Comparison of ENCODE assay signal across 1 cellular context in the genomic region with DNA sequence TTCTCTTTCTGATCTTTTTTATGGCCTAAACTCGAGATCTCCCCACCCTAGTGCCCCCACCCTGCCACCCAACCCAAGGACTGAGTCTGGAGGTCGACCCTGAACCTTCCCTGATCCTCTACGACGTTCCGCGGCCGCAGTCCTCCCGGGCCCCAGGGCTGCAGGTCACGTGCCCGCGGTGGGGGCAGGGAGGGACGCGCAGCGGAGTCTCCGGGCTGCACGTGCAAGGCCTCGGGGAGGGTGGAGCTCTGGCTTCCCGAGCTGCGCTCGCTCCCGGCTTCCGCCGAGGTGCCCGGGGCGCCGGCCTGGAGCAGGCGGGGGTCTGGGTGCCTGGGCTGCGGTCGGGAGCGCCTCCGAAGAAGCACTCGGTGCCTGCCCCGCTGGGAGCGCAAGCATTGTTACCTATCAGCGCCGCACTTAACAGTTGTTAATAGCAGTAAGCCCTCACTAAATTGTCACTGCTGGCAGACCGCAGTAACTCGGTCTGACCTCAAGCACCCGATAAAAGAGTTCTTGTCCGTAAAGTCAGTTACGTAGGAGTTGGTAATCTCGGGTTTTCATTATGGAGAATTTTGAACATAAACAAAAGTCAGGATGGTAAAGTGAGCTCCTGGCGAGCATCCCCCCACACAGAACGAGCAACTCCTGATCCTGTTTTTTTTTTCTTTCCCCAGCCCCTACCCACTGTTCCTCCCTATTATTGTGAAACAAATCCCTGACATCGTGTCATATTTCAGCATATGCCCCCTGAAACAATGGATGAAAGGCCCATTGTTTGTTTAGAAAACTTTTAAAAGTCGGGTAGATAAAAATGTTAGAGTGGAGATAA.
A peak's percentile ranks its signal among the peaks of the same experiment; 100 is the strongest.
TF ChIP-seq lines count a peak whose summit lies in the region.

No MANE protein-coding gene starts in this region.

TF ChIP-seq in HepG2, 621 proteins besides CTCF, POLR2A, EP300 and RAD21 (continued from another document and continues in another):
- TF ChIP-seq, protein P1, sequence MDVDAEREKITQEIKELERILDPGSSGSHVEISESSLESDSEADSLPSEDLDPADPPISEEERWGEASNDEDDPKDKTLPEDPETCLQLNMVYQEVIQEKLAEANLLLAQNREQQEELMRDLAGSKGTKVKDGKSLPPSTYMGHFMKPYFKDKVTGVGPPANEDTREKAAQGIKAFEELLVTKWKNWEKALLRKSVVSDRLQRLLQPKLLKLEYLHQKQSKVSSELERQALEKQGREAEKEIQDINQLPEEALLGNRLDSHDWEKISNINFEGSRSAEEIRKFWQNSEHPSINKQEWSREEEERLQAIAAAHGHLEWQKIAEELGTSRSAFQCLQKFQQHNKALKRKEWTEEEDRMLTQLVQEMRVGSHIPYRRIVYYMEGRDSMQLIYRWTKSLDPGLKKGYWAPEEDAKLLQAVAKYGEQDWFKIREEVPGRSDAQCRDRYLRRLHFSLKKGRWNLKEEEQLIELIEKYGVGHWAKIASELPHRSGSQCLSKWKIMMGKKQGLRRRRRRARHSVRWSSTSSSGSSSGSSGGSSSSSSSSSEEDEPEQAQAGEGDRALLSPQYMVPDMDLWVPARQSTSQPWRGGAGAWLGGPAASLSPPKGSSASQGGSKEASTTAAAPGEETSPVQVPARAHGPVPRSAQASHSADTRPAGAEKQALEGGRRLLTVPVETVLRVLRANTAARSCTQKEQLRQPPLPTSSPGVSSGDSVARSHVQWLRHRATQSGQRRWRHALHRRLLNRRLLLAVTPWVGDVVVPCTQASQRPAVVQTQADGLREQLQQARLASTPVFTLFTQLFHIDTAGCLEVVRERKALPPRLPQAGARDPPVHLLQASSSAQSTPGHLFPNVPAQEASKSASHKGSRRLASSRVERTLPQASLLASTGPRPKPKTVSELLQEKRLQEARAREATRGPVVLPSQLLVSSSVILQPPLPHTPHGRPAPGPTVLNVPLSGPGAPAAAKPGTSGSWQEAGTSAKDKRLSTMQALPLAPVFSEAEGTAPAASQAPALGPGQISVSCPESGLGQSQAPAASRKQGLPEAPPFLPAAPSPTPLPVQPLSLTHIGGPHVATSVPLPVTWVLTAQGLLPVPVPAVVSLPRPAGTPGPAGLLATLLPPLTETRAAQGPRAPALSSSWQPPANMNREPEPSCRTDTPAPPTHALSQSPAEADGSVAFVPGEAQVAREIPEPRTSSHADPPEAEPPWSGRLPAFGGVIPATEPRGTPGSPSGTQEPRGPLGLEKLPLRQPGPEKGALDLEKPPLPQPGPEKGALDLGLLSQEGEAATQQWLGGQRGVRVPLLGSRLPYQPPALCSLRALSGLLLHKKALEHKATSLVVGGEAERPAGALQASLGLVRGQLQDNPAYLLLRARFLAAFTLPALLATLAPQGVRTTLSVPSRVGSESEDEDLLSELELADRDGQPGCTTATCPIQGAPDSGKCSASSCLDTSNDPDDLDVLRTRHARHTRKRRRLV (CRISPR knock-in tag; IDR thresholded peaks at IDR 0.05), result peak; percentile 64; the same call in 1 of the 2 replicates
- TF ChIP-seq ZFP82 (CRISPR knock-in tag; IDR thresholded peaks at IDR 0.05; ENCODE audit: borderline replicate concordance) (0 out of 2 replicates have a peak, but pooled peaks have one; percentile 69), U2AF2 (IDR thresholded peaks at IDR 0.05; ENCODE audit: low read depth, low read length) (no peak), GMEB2 (CRISPR knock-in tag; IDR thresholded peaks at IDR 0.05; ENCODE audit: low read depth) (peak; percentile 52; the same call in 1 of the 2 replicates), ZFP36L2 (CRISPR knock-in tag; IDR thresholded peaks at IDR 0.05) (no peak), PAWR (CRISPR knock-in tag; IDR thresholded peaks at IDR 0.05; ENCODE audit: borderline replicate concordance) (no peak), HNRNPUL1 (IDR thresholded peaks at IDR 0.05; ENCODE audit: low read depth, low read length) (no peak), PBX2 (CRISPR knock-in tag; IDR thresholded peaks at IDR 0.05) (no peak), SAP130 (CRISPR knock-in tag; IDR thresholded peaks at IDR 0.05; ENCODE audit: low read depth) (peak; percentile 74), CEBPG (CRISPR knock-in tag; IDR thresholded peaks at IDR 0.05) (peak; percentile 40; the same call in 1 of the 2 replicates), ZBTB7B (CRISPR knock-in tag; IDR thresholded peaks at IDR 0.05) (peak; percentile 76; the same call in 1 of the 2 replicates), PCBP1 (IDR thresholded peaks at IDR 0.05; ENCODE audit: borderline replicate concordance, low read depth, low read length) (no peak), ZNF143 (CRISPR knock-in tag; IDR thresholded peaks at IDR 0.05) (no peak), SALL1 (CRISPR knock-in tag; IDR thresholded peaks at IDR 0.05) (peak; percentile 94), MBNL3 (CRISPR knock-in tag; conservative IDR thresholded peaks at IDR 0.05) (no peak), TCF12 (IDR thresholded peaks at IDR 0.05) (no peak), TCF12 (CRISPR knock-in tag; IDR thresholded peaks at IDR 0.05) (peak; percentile 69), MYNN (CRISPR knock-in tag; IDR thresholded peaks at IDR 0.05; ENCODE audit: low read depth) (0 out of 2 replicates have a peak, but pooled peaks have one; percentile 46), ZNF891 (CRISPR knock-in tag; IDR thresholded peaks at IDR 0.05) (peak; percentile 85), NPAS2 (CRISPR knock-in tag; IDR thresholded peaks at IDR 0.05; ENCODE audit: borderline replicate concordance) (no peak), SP140L (CRISPR knock-in tag; IDR thresholded peaks at IDR 0.05; ENCODE audit: borderline replicate concordance) (no peak), ZNF691 (CRISPR knock-in tag; IDR thresholded peaks at IDR 0.05; ENCODE audit: borderline replicate concordance, low read depth) (peak; percentile 88; the same call in 1 of the 2 replicates)
- TF ChIP-seq, protein P2, sequence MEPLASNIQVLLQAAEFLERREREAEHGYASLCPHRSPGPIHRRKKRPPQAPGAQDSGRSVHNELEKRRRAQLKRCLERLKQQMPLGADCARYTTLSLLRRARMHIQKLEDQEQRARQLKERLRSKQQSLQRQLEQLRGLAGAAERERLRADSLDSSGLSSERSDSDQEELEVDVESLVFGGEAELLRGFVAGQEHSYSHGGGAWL (CRISPR knock-in tag; IDR thresholded peaks at IDR 0.05), result peak; percentile 96
- TF ChIP-seq, protein P3, sequence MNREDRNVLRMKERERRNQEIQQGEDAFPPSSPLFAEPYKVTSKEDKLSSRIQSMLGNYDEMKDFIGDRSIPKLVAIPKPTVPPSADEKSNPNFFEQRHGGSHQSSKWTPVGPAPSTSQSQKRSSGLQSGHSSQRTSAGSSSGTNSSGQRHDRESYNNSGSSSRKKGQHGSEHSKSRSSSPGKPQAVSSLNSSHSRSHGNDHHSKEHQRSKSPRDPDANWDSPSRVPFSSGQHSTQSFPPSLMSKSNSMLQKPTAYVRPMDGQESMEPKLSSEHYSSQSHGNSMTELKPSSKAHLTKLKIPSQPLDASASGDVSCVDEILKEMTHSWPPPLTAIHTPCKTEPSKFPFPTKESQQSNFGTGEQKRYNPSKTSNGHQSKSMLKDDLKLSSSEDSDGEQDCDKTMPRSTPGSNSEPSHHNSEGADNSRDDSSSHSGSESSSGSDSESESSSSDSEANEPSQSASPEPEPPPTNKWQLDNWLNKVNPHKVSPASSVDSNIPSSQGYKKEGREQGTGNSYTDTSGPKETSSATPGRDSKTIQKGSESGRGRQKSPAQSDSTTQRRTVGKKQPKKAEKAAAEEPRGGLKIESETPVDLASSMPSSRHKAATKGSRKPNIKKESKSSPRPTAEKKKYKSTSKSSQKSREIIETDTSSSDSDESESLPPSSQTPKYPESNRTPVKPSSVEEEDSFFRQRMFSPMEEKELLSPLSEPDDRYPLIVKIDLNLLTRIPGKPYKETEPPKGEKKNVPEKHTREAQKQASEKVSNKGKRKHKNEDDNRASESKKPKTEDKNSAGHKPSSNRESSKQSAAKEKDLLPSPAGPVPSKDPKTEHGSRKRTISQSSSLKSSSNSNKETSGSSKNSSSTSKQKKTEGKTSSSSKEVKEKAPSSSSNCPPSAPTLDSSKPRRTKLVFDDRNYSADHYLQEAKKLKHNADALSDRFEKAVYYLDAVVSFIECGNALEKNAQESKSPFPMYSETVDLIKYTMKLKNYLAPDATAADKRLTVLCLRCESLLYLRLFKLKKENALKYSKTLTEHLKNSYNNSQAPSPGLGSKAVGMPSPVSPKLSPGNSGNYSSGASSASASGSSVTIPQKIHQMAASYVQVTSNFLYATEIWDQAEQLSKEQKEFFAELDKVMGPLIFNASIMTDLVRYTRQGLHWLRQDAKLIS (CRISPR knock-in tag; IDR thresholded peaks at IDR 0.05), result no peak
- TF ChIP-seq, protein P4, sequence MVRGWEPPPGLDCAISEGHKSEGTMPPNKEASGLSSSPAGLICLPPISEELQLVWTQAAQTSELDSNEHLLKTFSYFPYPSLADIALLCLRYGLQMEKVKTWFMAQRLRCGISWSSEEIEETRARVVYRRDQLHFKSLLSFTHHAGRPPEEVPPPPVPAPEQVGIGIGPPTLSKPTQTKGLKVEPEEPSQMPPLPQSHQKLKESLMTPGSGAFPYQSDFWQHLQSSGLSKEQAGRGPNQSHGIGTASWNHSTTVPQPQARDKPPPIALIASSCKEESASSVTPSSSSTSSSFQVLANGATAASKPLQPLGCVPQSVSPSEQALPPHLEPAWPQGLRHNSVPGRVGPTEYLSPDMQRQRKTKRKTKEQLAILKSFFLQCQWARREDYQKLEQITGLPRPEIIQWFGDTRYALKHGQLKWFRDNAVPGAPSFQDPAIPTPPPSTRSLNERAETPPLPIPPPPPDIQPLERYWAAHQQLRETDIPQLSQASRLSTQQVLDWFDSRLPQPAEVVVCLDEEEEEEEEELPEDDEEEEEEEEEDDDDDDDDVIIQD (CRISPR knock-in tag; IDR thresholded peaks at IDR 0.05; ENCODE audit: low read depth), result 0 out of 2 replicates have a peak, but pooled peaks have one; percentile 33
- TF ChIP-seq, protein P5, sequence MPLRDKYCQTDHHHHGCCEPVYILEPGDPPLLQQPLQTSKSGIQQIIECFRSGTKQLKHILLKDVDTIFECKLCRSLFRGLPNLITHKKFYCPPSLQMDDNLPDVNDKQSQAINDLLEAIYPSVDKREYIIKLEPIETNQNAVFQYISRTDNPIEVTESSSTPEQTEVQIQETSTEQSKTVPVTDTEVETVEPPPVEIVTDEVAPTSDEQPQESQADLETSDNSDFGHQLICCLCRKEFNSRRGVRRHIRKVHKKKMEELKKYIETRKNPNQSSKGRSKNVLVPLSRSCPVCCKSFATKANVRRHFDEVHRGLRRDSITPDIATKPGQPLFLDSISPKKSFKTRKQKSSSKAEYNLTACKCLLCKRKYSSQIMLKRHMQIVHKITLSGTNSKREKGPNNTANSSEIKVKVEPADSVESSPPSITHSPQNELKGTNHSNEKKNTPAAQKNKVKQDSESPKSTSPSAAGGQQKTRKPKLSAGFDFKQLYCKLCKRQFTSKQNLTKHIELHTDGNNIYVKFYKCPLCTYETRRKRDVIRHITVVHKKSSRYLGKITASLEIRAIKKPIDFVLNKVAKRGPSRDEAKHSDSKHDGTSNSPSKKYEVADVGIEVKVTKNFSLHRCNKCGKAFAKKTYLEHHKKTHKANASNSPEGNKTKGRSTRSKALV (CRISPR knock-in tag; IDR thresholded peaks at IDR 0.05), result peak; percentile 86
